ENCODE assay signal across 23 cellular contexts in genomic region chr11:67230406-67230805, GRCh38. TPM values are rescaled to one million over a fixed set of nuclear protein-coding genes. Genes with fewer than 3 reads are reported as not detected.
DNase-seq lines count a peak whose midpoint lies in the region; ATAC-seq and TF ChIP-seq lines count a peak whose summit lies in the region.
"Had no signal": no experiment of that assay in that cellular context is flagged by ENCODE, and none has a peak within 500 bp of the region (broad histone marks: within the 10 kb centered on the region; RNA-seq: fewer than 3 reads in every experiment).

No MANE protein-coding gene starts in this region.

- TF ChIP-seq CTCF in natural killer cell (IDR thresholded peaks at IDR 0.05) (no peak), PC-3 (conservative IDR thresholded peaks at IDR 0.05; ENCODE audit: low read depth, low read length) (no peak)

- peaks cover 34% of the 10 kb centered on the region for H3K36me3 ChIP-seq in PC-3 (ENCODE audit: low read depth, low read length)

- no peak overlapping the region for H2AFZ ChIP-seq in PC-3 (ENCODE audit: low read length)

- no peak overlapping the region for H3K4me3 ChIP-seq in PC-3 (ENCODE audit: low read length)
- H3K4me3 ChIP-seq: ascending aorta, heart right ventricle, SK-N-MC had no signal

- 0 out of 2 replicates have a peak, but pooled peaks cover 6% of the 10 kb centered on the region for H3K79me2 ChIP-seq in PC-3 (ENCODE audit: low read length)

- CTCF ChIA-PET in PC-3 (lab: Charles Lee): no interaction called here

- H3K4me1 ChIP-seq in PC-3 (ENCODE audit: insufficient read depth, low read length): peaks cover 8% of the 10 kb centered on the region
- H3K4me1 ChIP-seq: ascending aorta, heart right ventricle had no signal

- no peak overlapping the region for H3K4me3 Mint-ChIP-seq in natural killer cell
- H3K4me3 Mint-ChIP-seq in natural killer cell treated with Interleukin-12 subunit alpha and Interleukin-12 subunit beta and Interleukin-15 and Interleukin-18, amount 100 ng/mL, for 72 hours: no peak overlapping the region
- no peak overlapping the region for H3K4me3 Mint-ChIP-seq in stimulated activated effector memory CD8-positive, alpha-beta T cell treated with anti-CD3 and anti-CD28 coated beads, Interleukin-12 subunit alpha, Interleukin-12 subunit beta, amount 100 ng/mL, for 72 hours
- H3K4me3 Mint-ChIP-seq: activated CD4-positive, alpha-beta T cell treated with anti-CD3 and anti-CD28 coated beads, Interleukin-2, amount 10 ng/mL, durations not matched to agents 7 days and 5 days; CD8-positive, alpha-beta T cell; HFFc6; memory B cell; T-helper 2 cell treated with Interferon-gamma antibody and Interleukin-4, amounts not matched to agents 5 μg/mL and 100 μg/mL, for 36 hours; type B pancreatic cell had no signal

- H4K20me1 ChIP-seq in PC-3 (ENCODE audit: low read length): no peaks in the 10 kb centered on the region

- peaks cover 5 to 8% of the 10 kb centered on the region in 2 donors for H3K4me1 Mint-ChIP-seq in natural killer cell
- H3K4me1 Mint-ChIP-seq in natural killer cell treated with Interleukin-12 subunit alpha and Interleukin-12 subunit beta and Interleukin-15 and Interleukin-18, amount 100 ng/mL, for 72 hours (ENCODE audit: low read depth in 2 of 2): peaks cover 6 to 12% of the 10 kb centered on the region in 2 donors
- peaks cover 13% of the 10 kb centered on the region for H3K4me1 Mint-ChIP-seq in stimulated activated effector memory CD8-positive, alpha-beta T cell treated with anti-CD3 and anti-CD28 coated beads, Interleukin-12 subunit alpha, Interleukin-12 subunit beta, amount 100 ng/mL, for 72 hours

- H3K27me3 ChIP-seq in PC-3 (ENCODE audit: low read length): no peaks in the 10 kb centered on the region
- H3K27me3 ChIP-seq: ascending aorta, heart right ventricle had no signal

- intact Hi-C loops in natural killer cell (cut with micrococcal nuclease) (no loop called here), PC-3 (cut with micrococcal nuclease) (no loop called here)

- ATAC-seq in natural killer cell (peak in 2 of 3 donors; percentile 12 to 26), PC-3 (peak; percentile 49), HG03139 (IDR thresholded peaks at IDR 0.05; ENCODE audit: unreplicated experiment) (no peak), HG02970 (IDR thresholded peaks at IDR 0.05; ENCODE audit: low FRiP score, unreplicated experiment) (no peak)
- ATAC-seq in natural killer cell treated with Interleukin-12 subunit alpha and Interleukin-12 subunit beta and Interleukin-15 and Interleukin-18, amount 100 ng/mL, for 72 hours: no peak
- ATAC-seq in stimulated activated effector memory CD8-positive, alpha-beta T cell treated with anti-CD3 and anti-CD28 coated beads, Interleukin-12 subunit alpha, Interleukin-12 subunit beta, amount 100 ng/mL, for 72 hours: peak; percentile 64
- ATAC-seq: CD8-positive, alpha-beta T cell; heart right ventricle had no signal

- H3K4me2 ChIP-seq in PC-3 (ENCODE audit: low read length): no peak overlapping the region

- H3K9me2 ChIP-seq in PC-3 (replicated peaks; ENCODE audit: low read length): no peaks in the 10 kb centered on the region

- peaks cover 14% of the 10 kb centered on the region for H3K36me3 Mint-ChIP-seq in natural killer cell
- peaks cover 5% of the 10 kb centered on the region for H3K36me3 Mint-ChIP-seq in natural killer cell treated with Interleukin-12 subunit alpha and Interleukin-12 subunit beta and Interleukin-15 and Interleukin-18, amount 100 ng/mL, for 72 hours
- H3K36me3 Mint-ChIP-seq in stimulated activated effector memory CD8-positive, alpha-beta T cell treated with anti-CD3 and anti-CD28 coated beads, Interleukin-12 subunit alpha, Interleukin-12 subunit beta, amount 100 ng/mL, for 72 hours: peaks cover 98% of the 10 kb centered on the region

- H3K27ac Mint-ChIP-seq in natural killer cell: peak overlapping the region in 1 of 2 donors; percentile 21
- no peak overlapping the region for H3K27ac Mint-ChIP-seq in natural killer cell treated with Interleukin-12 subunit alpha and Interleukin-12 subunit beta and Interleukin-15 and Interleukin-18, amount 100 ng/mL, for 72 hours
- H3K27ac Mint-ChIP-seq in stimulated activated effector memory CD8-positive, alpha-beta T cell treated with anti-CD3 and anti-CD28 coated beads, Interleukin-12 subunit alpha, Interleukin-12 subunit beta, amount 100 ng/mL, for 72 hours: no peak overlapping the region
- H3K27ac Mint-ChIP-seq: activated CD4-positive, alpha-beta T cell treated with anti-CD3 and anti-CD28 coated beads, Interleukin-2, amount 10 ng/mL, durations not matched to agents 7 days and 5 days; CD8-positive, alpha-beta T cell; HFFc6; memory B cell; T-helper 2 cell treated with Interferon-gamma antibody and Interleukin-4, amounts not matched to agents 5 μg/mL and 100 μg/mL, for 36 hours; type B pancreatic cell had no signal

- DNase-seq in natural killer cell: no peak
- no peak for DNase-seq in natural killer cell treated with Interleukin-12 subunit alpha and Interleukin-12 subunit beta and Interleukin-15 and Interleukin-18, amount 100 ng/mL, for 72 hours (ENCODE audit: low spot score)
- peak; percentile 54 for DNase-seq in PC-3
- DNase-seq in amniotic epithelial cell (ENCODE audit: low read depth): peak; percentile 24
- DNase-seq in stimulated activated effector memory CD8-positive, alpha-beta T cell treated with anti-CD3 and anti-CD28 coated beads, Interleukin-12 subunit alpha, Interleukin-12 subunit beta, amount 100 ng/mL, for 72 hours (ENCODE audit: low spot score in 2 of 2): no peak
- DNase-seq: activated CD4-positive, alpha-beta T cell treated with anti-CD3 and anti-CD28 coated beads, Interleukin-2, amount 10 ng/mL, durations not matched to agents 7 days and 5 days; activated CD8-positive, alpha-beta memory T cell treated with anti-CD3 and anti-CD28 coated beads, Interleukin-2, amount 50 U/mL, for 48 hours; activated gamma-delta T cell; CD8-positive, alpha-beta T cell; GDM1; heart right ventricle; HFFc6; KBM-7; NCI-H187; NCI-H526 treated with DMSO at 0.1 percent for 48 hours; nucleus accumbens had no signal

- H3K9me3 ChIP-seq in PC-3 (ENCODE audit: low read length): no peaks in the 10 kb centered on the region
- H3K9me3 ChIP-seq: ascending aorta, heart right ventricle had no signal

- no peaks in the 10 kb centered on the region for H3K9me3 Mint-ChIP-seq in natural killer cell
- no peaks in the 10 kb centered on the region for H3K9me3 Mint-ChIP-seq in natural killer cell treated with Interleukin-12 subunit alpha and Interleukin-12 subunit beta and Interleukin-15 and Interleukin-18, amount 100 ng/mL, for 72 hours
- H3K9me3 Mint-ChIP-seq in stimulated activated effector memory CD8-positive, alpha-beta T cell treated with anti-CD3 and anti-CD28 coated beads, Interleukin-12 subunit alpha, Interleukin-12 subunit beta, amount 100 ng/mL, for 72 hours: no peaks in the 10 kb centered on the region
- H3K9me3 Mint-ChIP-seq: activated CD4-positive, alpha-beta T cell treated with anti-CD3 and anti-CD28 coated beads, Interleukin-2, amount 10 ng/mL, durations not matched to agents 7 days and 5 days; CD8-positive, alpha-beta T cell; HFFc6; memory B cell; T-helper 2 cell treated with Interferon-gamma antibody and Interleukin-4, amounts not matched to agents 5 μg/mL and 100 μg/mL, for 36 hours; type B pancreatic cell had no signal

- no peak overlapping the region for H3K9ac ChIP-seq in PC-3 (ENCODE audit: low read length)

- H3F3A ChIP-seq in PC-3 (ENCODE audit: low read length, unreplicated experiment): no peaks in the 10 kb centered on the region

- H3K27ac ChIP-seq in PC-3 (ENCODE audit: low read length): 0 out of 2 replicates have a peak overlapping the region, but pooled peaks have one; percentile 22
- H3K27ac ChIP-seq: ascending aorta, heart right ventricle, SK-N-MC had no signal

- BruUV-seq in PC-3 (replicated peaks; lab: Mats Ljungman, UMichigan): no TSS peak

- POLR2A ChIA-PET in PC-3 (lab: Charles Lee; ENCODE audit: unreplicated experiment): no interaction called here

- no peaks in the 10 kb centered on the region for H3K27me3 Mint-ChIP-seq in natural killer cell (ENCODE audit: low read depth in 2 of 2)
- H3K27me3 Mint-ChIP-seq in natural killer cell treated with Interleukin-12 subunit alpha and Interleukin-12 subunit beta and Interleukin-15 and Interleukin-18, amount 100 ng/mL, for 72 hours: no peaks in the 10 kb centered on the region
- H3K27me3 Mint-ChIP-seq: activated CD4-positive, alpha-beta T cell treated with anti-CD3 and anti-CD28 coated beads, Interleukin-2, amount 10 ng/mL, durations not matched to agents 7 days and 5 days; memory B cell; type B pancreatic cell had no signal

RNA-seq across cellular contexts. Expression of gene GRK2, which starts 35.9 kb away (rescaled TPM):
- total RNA-seq in natural killer cell (100 to 1,000 TPM; 390 to 482 (median 441) TPM), PC-3 (2014; rRNA removed) (103 TPM in 2 replicates)
- total RNA-seq in natural killer cell treated with Interleukin-12 subunit alpha and Interleukin-12 subunit beta and Interleukin-15 and Interleukin-18, amount 100 ng/mL, for 72 hours: 100 to 1,000 TPM; 394 to 432 TPM

RNA-seq across cellular contexts. Expression of gene ANKRD13D, which starts 58.7 kb away (rescaled TPM):
- total RNA-seq in natural killer cell (100 to 1,000 TPM; 212 to 316 (median 231) TPM), PC-3 (2014; rRNA removed) (58.9 and 63.9 TPM in 2 replicates)
- 100 to 1,000 TPM; 182 to 231 TPM for total RNA-seq in natural killer cell treated with Interleukin-12 subunit alpha and Interleukin-12 subunit beta and Interleukin-15 and Interleukin-18, amount 100 ng/mL, for 72 hours

Comparison
In these comparisons a context has a peak if more than half of its experiments do, and no peak if none do; other contexts are left out.
1. ATAC-seq: peak in natural killer cell (2 of 3), PC-3 (single experiment) and stimulated activated effector memory CD8-positive, alpha-beta T cell treated with anti-CD3 and anti-CD28 coated beads, Interleukin-12 subunit alpha, Interleukin-12 subunit beta, amount 100 ng/mL, for 72 hours (single experiment); none in natural killer cell treated with Interleukin-12 subunit alpha and Interleukin-12 subunit beta and Interleukin-15 and Interleukin-18, amount 100 ng/mL, for 72 hours (0 of 2), HG03139 (single experiment) and HG02970 (single experiment).
2. DNase-seq: peak in PC-3 (single experiment) and amniotic epithelial cell (single experiment); none in natural killer cell (single experiment), natural killer cell treated with Interleukin-12 subunit alpha and Interleukin-12 subunit beta and Interleukin-15 and Interleukin-18, amount 100 ng/mL, for 72 hours (single experiment) and stimulated activated effector memory CD8-positive, alpha-beta T cell treated with anti-CD3 and anti-CD28 coated beads, Interleukin-12 subunit alpha, Interleukin-12 subunit beta, amount 100 ng/mL, for 72 hours (0 of 2).